In genomic region chr19:1173160-1173844, GRCh38 we compare ENCODE assay signal across 1 cellular context.
TF ChIP-seq lines count a peak whose summit lies in the region.

No MANE protein-coding gene starts in this region.

TF ChIP-seq in HepG2, 621 proteins besides CTCF, POLR2A, EP300 and RAD21 (continued from another document and continues in another):
- TF ChIP-seq, protein P1, sequence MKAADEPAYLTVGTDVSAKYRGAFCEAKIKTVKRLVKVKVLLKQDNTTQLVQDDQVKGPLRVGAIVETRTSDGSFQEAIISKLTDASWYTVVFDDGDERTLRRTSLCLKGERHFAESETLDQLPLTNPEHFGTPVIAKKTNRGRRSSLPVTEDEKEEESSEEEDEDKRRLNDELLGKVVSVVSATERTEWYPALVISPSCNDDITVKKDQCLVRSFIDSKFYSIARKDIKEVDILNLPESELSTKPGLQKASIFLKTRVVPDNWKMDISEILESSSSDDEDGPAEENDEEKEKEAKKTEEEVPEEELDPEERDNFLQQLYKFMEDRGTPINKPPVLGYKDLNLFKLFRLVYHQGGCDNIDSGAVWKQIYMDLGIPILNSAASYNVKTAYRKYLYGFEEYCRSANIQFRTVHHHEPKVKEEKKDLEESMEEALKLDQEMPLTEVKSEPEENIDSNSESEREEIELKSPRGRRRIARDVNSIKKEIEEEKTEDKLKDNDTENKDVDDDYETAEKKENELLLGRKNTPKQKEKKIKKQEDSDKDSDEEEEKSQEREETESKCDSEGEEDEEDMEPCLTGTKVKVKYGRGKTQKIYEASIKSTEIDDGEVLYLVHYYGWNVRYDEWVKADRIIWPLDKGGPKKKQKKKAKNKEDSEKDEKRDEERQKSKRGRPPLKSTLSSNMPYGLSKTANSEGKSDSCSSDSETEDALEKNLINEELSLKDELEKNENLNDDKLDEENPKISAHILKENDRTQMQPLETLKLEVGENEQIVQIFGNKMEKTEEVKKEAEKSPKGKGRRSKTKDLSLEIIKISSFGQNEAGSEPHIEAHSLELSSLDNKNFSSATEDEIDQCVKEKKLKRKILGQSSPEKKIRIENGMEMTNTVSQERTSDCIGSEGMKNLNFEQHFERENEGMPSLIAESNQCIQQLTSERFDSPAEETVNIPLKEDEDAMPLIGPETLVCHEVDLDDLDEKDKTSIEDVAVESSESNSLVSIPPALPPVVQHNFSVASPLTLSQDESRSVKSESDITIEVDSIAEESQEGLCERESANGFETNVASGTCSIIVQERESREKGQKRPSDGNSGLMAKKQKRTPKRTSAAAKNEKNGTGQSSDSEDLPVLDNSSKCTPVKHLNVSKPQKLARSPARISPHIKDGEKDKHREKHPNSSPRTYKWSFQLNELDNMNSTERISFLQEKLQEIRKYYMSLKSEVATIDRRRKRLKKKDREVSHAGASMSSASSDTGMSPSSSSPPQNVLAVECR (CRISPR knock-in tag; IDR thresholded peaks at IDR 0.05; ENCODE audit: borderline replicate concordance), result peak; percentile 68; the same call in 1 of the 2 replicates
- TF ChIP-seq ZSCAN21 (CRISPR knock-in tag; IDR thresholded peaks at IDR 0.05; ENCODE audit: borderline replicate concordance) (no peak; the same call in 1 of the 2 replicates), NONO (IDR thresholded peaks at IDR 0.05) (no peak), NONO (CRISPR knock-in tag; conservative IDR thresholded peaks at IDR 0.05) (no peak), CENPT (CRISPR knock-in tag; IDR thresholded peaks at IDR 0.05; ENCODE audit: low read depth) (0 out of 2 replicates have a peak, but pooled peaks have one; percentile 28), ATM (IDR thresholded peaks at IDR 0.05; ENCODE audit: borderline replicate concordance) (no peak), PHB2 (IDR thresholded peaks at IDR 0.05; ENCODE audit: partially characterized antibody) (no peak), HNF4A (CRISPR knock-in tag; IDR thresholded peaks at IDR 0.05) (0 out of 2 replicates have a peak, but pooled peaks have one; percentile 7), CBX5 (CRISPR knock-in tag; IDR thresholded peaks at IDR 0.05; ENCODE audit: borderline replicate concordance) (no peak), MYC (CRISPR knock-in tag; IDR thresholded peaks at IDR 0.05; ENCODE audit: borderline replicate concordance) (no peak), GABPB1 (CRISPR knock-in tag; IDR thresholded peaks at IDR 0.05) (no peak), ZNF878 (CRISPR knock-in tag; IDR thresholded peaks at IDR 0.05) (no peak), ZNF12 (CRISPR knock-in tag; IDR thresholded peaks at IDR 0.05) (no peak), ZFP90 (CRISPR knock-in tag; IDR thresholded peaks at IDR 0.05; ENCODE audit: borderline replicate concordance) (0 out of 2 replicates have a peak, but pooled peaks have one; percentile 35), KAT2B (IDR thresholded peaks at IDR 0.05; ENCODE audit: borderline replicate concordance, low read depth, low read length) (no peak), ZNF354B (CRISPR knock-in tag; IDR thresholded peaks at IDR 0.05) (no peak), ZBTB7A (CRISPR knock-in tag; IDR thresholded peaks at IDR 0.05) (peak; percentile 48; the same call in 1 of the 2 replicates), AGO2 (optimal IDR thresholded peaks at IDR 0.05; ENCODE audit: low read depth, low read length) (peak; percentile 37), ZFP36L1 (CRISPR knock-in tag; IDR thresholded peaks at IDR 0.05) (no peak), FOXC1 (CRISPR knock-in tag; IDR thresholded peaks at IDR 0.05; ENCODE audit: borderline replicate concordance) (no peak), HMGXB3 (CRISPR knock-in tag; IDR thresholded peaks at IDR 0.05; ENCODE audit: borderline replicate concordance) (no peak), ZNF34 (CRISPR knock-in tag; IDR thresholded peaks at IDR 0.05; ENCODE audit: borderline replicate concordance) (no peak), NBN (conservative IDR thresholded peaks at IDR 0.05) (no peak), TBL1XR1 (IDR thresholded peaks at IDR 0.05; ENCODE audit: borderline replicate concordance, low read length, partially characterized antibody) (no peak), ZNF772 (CRISPR knock-in tag; IDR thresholded peaks at IDR 0.05) (no peak), NRL (CRISPR knock-in tag; IDR thresholded peaks at IDR 0.05; ENCODE audit: borderline replicate concordance) (peak; percentile 18; the same call in 1 of the 2 replicates), TBX2 (CRISPR knock-in tag; IDR thresholded peaks at IDR 0.05; ENCODE audit: borderline replicate concordance) (peak; percentile 36; the same call in 1 of the 2 replicates), SPEN (CRISPR knock-in tag; IDR thresholded peaks at IDR 0.05; ENCODE audit: low read depth) (no peak), BATF2 (CRISPR knock-in tag; IDR thresholded peaks at IDR 0.05) (no peak), ZNF614 (CRISPR knock-in tag; IDR thresholded peaks at IDR 0.05; ENCODE audit: borderline replicate concordance) (no peak), ZNF605 (CRISPR knock-in tag; IDR thresholded peaks at IDR 0.05) (no peak), ZKSCAN8 (CRISPR knock-in tag; IDR thresholded peaks at IDR 0.05; ENCODE audit: borderline replicate concordance) (no peak), ZNF343 (CRISPR knock-in tag; IDR thresholded peaks at IDR 0.05) (no peak), THAP8 (CRISPR knock-in tag; IDR thresholded peaks at IDR 0.05; ENCODE audit: borderline replicate concordance) (no peak), ZNF576 (CRISPR knock-in tag; IDR thresholded peaks at IDR 0.05) (no peak), ZNF883 (CRISPR knock-in tag; IDR thresholded peaks at IDR 0.05; ENCODE audit: not compliant biosample characterization) (no peak), MED1 (CRISPR knock-in tag; IDR thresholded peaks at IDR 0.05) (0 out of 2 replicates have a peak, but pooled peaks have one; percentile 20), SMAD3 (CRISPR knock-in tag; IDR thresholded peaks at IDR 0.05) (no peak), SAFB2 (CRISPR knock-in tag; IDR thresholded peaks at IDR 0.05; ENCODE audit: borderline replicate concordance, low read depth) (no peak), ZNF781 (CRISPR knock-in tag; IDR thresholded peaks at IDR 0.05; ENCODE audit: borderline replicate concordance, not compliant biosample characterization) (no peak), NFYB (CRISPR knock-in tag; IDR thresholded peaks at IDR 0.05) (no peak), ONECUT2 (CRISPR knock-in tag; IDR thresholded peaks at IDR 0.05) (no peak), GATAD1 (CRISPR knock-in tag; IDR thresholded peaks at IDR 0.05) (no peak), MXD3 (CRISPR knock-in tag; IDR thresholded peaks at IDR 0.05) (no peak), ESRRA (CRISPR knock-in tag; IDR thresholded peaks at IDR 0.05; ENCODE audit: low read depth) (no peak), MEF2D (CRISPR knock-in tag; IDR thresholded peaks at IDR 0.05) (no peak), MBD4 (IDR thresholded peaks at IDR 0.05; ENCODE audit: borderline replicate concordance, low read length) (no peak), MIER3 (CRISPR knock-in tag; IDR thresholded peaks at IDR 0.05; ENCODE audit: borderline replicate concordance) (no peak), NCOA1 (CRISPR knock-in tag; IDR thresholded peaks at IDR 0.05) (no peak), ATF7 (IDR thresholded peaks at IDR 0.05) (no peak), ATF7 (CRISPR knock-in tag; IDR thresholded peaks at IDR 0.05) (no peak), RFXAP (CRISPR knock-in tag; IDR thresholded peaks at IDR 0.05; ENCODE audit: borderline replicate concordance) (no peak), DR1 (CRISPR knock-in tag; IDR thresholded peaks at IDR 0.05) (no peak), HOXA9 (CRISPR knock-in tag; IDR thresholded peaks at IDR 0.05; ENCODE audit: borderline replicate concordance) (no peak), U2AF1 (optimal IDR thresholded peaks at IDR 0.05; ENCODE audit: low read depth, low read length) (no peak), SOX6 (IDR thresholded peaks at IDR 0.05) (no peak), SOX6 (CRISPR knock-in tag; IDR thresholded peaks at IDR 0.05) (no peak), NFKBIZ (CRISPR knock-in tag; IDR thresholded peaks at IDR 0.05) (no peak), PITX1 (CRISPR knock-in tag; IDR thresholded peaks at IDR 0.05) (no peak), GABPA (IDR thresholded peaks at IDR 0.05; ENCODE audit: low read depth, low read length) (no peak), GABPA (CRISPR knock-in tag; IDR thresholded peaks at IDR 0.05; ENCODE audit: low read depth) (peak; percentile 29; the same call in 1 of the 2 replicates), ZNF652 (CRISPR knock-in tag; IDR thresholded peaks at IDR 0.05; ENCODE audit: borderline replicate concordance, low read depth) (no peak), PHF8 (CRISPR knock-in tag; IDR thresholded peaks at IDR 0.05) (no peak), ZNF224 (CRISPR knock-in tag; IDR thresholded peaks at IDR 0.05) (no peak), NFIC (IDR thresholded peaks at IDR 0.05; ENCODE audit: low read length) (no peak)
- TF ChIP-seq, protein P2, sequence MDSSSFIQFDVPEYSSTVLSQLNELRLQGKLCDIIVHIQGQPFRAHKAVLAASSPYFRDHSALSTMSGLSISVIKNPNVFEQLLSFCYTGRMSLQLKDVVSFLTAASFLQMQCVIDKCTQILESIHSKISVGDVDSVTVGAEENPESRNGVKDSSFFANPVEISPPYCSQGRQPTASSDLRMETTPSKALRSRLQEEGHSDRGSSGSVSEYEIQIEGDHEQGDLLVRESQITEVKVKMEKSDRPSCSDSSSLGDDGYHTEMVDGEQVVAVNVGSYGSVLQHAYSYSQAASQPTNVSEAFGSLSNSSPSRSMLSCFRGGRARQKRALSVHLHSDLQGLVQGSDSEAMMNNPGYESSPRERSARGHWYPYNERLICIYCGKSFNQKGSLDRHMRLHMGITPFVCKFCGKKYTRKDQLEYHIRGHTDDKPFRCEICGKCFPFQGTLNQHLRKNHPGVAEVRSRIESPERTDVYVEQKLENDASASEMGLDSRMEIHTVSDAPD (CRISPR knock-in tag; IDR thresholded peaks at IDR 0.05), result no peak
- TF ChIP-seq, protein P3, sequence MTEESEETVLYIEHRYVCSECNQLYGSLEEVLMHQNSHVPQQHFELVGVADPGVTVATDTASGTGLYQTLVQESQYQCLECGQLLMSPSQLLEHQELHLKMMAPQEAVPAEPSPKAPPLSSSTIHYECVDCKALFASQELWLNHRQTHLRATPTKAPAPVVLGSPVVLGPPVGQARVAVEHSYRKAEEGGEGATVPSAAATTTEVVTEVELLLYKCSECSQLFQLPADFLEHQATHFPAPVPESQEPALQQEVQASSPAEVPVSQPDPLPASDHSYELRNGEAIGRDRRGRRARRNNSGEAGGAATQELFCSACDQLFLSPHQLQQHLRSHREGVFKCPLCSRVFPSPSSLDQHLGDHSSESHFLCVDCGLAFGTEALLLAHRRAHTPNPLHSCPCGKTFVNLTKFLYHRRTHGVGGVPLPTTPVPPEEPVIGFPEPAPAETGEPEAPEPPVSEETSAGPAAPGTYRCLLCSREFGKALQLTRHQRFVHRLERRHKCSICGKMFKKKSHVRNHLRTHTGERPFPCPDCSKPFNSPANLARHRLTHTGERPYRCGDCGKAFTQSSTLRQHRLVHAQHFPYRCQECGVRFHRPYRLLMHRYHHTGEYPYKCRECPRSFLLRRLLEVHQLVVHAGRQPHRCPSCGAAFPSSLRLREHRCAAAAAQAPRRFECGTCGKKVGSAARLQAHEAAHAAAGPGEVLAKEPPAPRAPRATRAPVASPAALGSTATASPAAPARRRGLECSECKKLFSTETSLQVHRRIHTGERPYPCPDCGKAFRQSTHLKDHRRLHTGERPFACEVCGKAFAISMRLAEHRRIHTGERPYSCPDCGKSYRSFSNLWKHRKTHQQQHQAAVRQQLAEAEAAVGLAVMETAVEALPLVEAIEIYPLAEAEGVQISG (CRISPR knock-in tag; IDR thresholded peaks at IDR 0.05), result no peak
